12 cellular contexts compared by ENCODE assay signal in genomic region chr7:80941206-80941758, GRCh38. TPM values are rescaled to one million over a fixed set of nuclear protein-coding genes. Genes with fewer than 3 reads are reported as not detected.
DNase-seq lines count a peak whose midpoint lies in the region; ATAC-seq, FAIRE-seq and TF ChIP-seq lines count a peak whose summit lies in the region.
"Had no signal": no experiment of that assay in that cellular context is flagged by ENCODE, and none has a peak within 500 bp of the region (broad histone marks: within the 10 kb centered on the region; RNA-seq: fewer than 3 reads in every experiment).

No MANE protein-coding gene starts in this region.

- H3K36me3 ChIP-seq in brain microvascular endothelial cell (replicated peaks) (no peaks in the 10 kb centered on the region), keratinocyte (ENCODE audit: control insufficient read depth in 2 of 2, extremely low read depth in 1 of 2, insufficient read depth in 2 of 2, low read length in 2 of 2) (no peaks in the 10 kb centered on the region), transverse colon (no peaks in the 10 kb centered on the region)

- peak overlapping the region; percentile 64 for H3K4me2 ChIP-seq in keratinocyte (ENCODE audit: control insufficient read depth, extremely low read depth, insufficient read depth, low read depth, low read length)

- H3K4me3 ChIP-seq in brain microvascular endothelial cell (ENCODE audit: low read depth, low read length) (no peak overlapping the region), keratinocyte (ENCODE audit: control insufficient read depth in 2 of 3, extremely low read depth in 1 of 3, insufficient read depth in 2 of 3, low read depth in 1 of 3, low read length in 3 of 3) (peak overlapping the region in 2 of 3 experiments; percentile 1 to 21), transverse colon (no peak overlapping the region)
- H3K4me3 ChIP-seq: SK-N-MC had no signal

- H3K9me1 ChIP-seq in keratinocyte (ENCODE audit: control insufficient read depth, extremely low read depth, insufficient read depth, low read length) = no peaks in the 10 kb centered on the region

- dilution Hi-C loops in keratinocyte (cut with MboI; ENCODE audit: extremely low pct_ligation_motif_present, low sequenced_read_pairs) = no loop called here

- in situ Hi-C loops in brain microvascular endothelial cell (cut with HindIII; ENCODE audit: low pct_ligation_motif_present, low sequenced_read_pairs) (no loop called here), transverse colon (cut with MboI; ENCODE audit: low pct_ligation_motif_present in 1 of 4, low pct_unique_long_range_greater_than_20kb in 1 of 4, low sequenced_read_pairs in 3 of 4) (no loop called here)

- no peak for ATAC-seq in GM21786 (IDR thresholded peaks at IDR 0.05; ENCODE audit: unreplicated experiment)

- H3K9me3 ChIP-seq in keratinocyte (ENCODE audit: control insufficient read depth, low read depth, low read length) = no peaks in the 10 kb centered on the region
- H3K9me3 ChIP-seq in transverse colon = no peaks in the 10 kb centered on the region

- peak; percentile 26 for DNase-seq in HT-29 (ENCODE audit: low spot score)
- DNase-seq in brain microvascular endothelial cell = peak; percentile 40
- peak; percentile 53 for DNase-seq in keratinocyte (ENCODE audit: low read depth, low spot score)
- DNase-seq in transverse colon = no peak
- DNase-seq in NCI-H510A (lab: John Stamatoyannopoulos, UW) = no peak
- no peak for DNase-seq in D721Med (ENCODE audit: insufficient read length, low spot score)
- no peak for DNase-seq in GM19240 (ENCODE audit: insufficient read length, low spot score)
- DNase-seq: glutamatergic neuron, H7, Kasumi-1 had no signal

- TF ChIP-seq CTCF in brain microvascular endothelial cell (IDR thresholded peaks at IDR 0.05; ENCODE audit: low read depth, low read length, missing control alignments) (no peak), keratinocyte (optimal IDR thresholded peaks at IDR 0.05 in 1 of 3, IDR thresholded peaks at IDR 0.05 in 1 of 3, conservative IDR thresholded peaks at IDR 0.05 in 1 of 3; ENCODE audit: extremely low read depth in 1 of 3, insufficient read depth in 2 of 3, low read length in 3 of 3) (no peak), transverse colon (IDR thresholded peaks at IDR 0.05) (no peak), D721Med (IDR thresholded peaks at IDR 0.05; ENCODE audit: insufficient read depth, missing control alignments) (no peak)

- no peaks in the 10 kb centered on the region for H3K79me2 ChIP-seq in keratinocyte (ENCODE audit: control insufficient read depth, insufficient read depth, low read length)

- H3K27me3 ChIP-seq in brain microvascular endothelial cell (replicated peaks) (no peaks in the 10 kb centered on the region), keratinocyte (ENCODE audit: control insufficient read depth, extremely low read depth, insufficient read depth, low read length) (no peaks in the 10 kb centered on the region), transverse colon (no peaks in the 10 kb centered on the region)

- H3K27ac ChIP-seq in brain microvascular endothelial cell (peak overlapping the region; percentile 84), keratinocyte (ENCODE audit: control insufficient read depth, insufficient read depth, low read length) (peak overlapping the region; percentile 98), transverse colon (peak overlapping the region; percentile 52 to 77 (median 64))

- intact Hi-C loops in transverse colon (cut with DNase I; ENCODE audit: low total_unique reads) = no loop called here

- no peak overlapping the region for H2AFZ ChIP-seq in keratinocyte (ENCODE audit: control insufficient read depth, low read length)

- 44% methylated on average over 4 of the region's 4 CpGs for WGBS in transverse colon (ENCODE audit: low coverage in 1 of 2), 2 donors

- H4K20me1 ChIP-seq in keratinocyte (ENCODE audit: control insufficient read depth, extremely low read depth, insufficient read depth, low read length) = no peaks in the 10 kb centered on the region

- no peak for TF ChIP-seq EP300 in transverse colon (IDR thresholded peaks at IDR 0.05; ENCODE audit: low read depth)

- peak; percentile 97 for FAIRE-seq in keratinocyte (lab: Jason Lieb, UNC)
- no peak for FAIRE-seq in D721Med (lab: Jason Lieb, UNC)

- H3K4me1 ChIP-seq in keratinocyte (ENCODE audit: control insufficient read depth, extremely low read depth, insufficient read depth, low read length) (peaks cover 36% of the 10 kb centered on the region), transverse colon (peaks cover 0 to 27% (median 17%) of the 10 kb centered on the region in 4 donors)

- peak overlapping the region; percentile 70 for H3K9ac ChIP-seq in keratinocyte (ENCODE audit: control insufficient read depth, extremely low read depth, insufficient read depth, low read length)

- no peak for TF ChIP-seq POLR2A in transverse colon (IDR thresholded peaks at IDR 0.05)

RNA-seq across cellular contexts. Expression of gene SEMA3C, which starts 22.4 kb away (rescaled TPM):
- 57.8 and 79.6 TPM in 2 replicates for total RNA-seq in HT-29 (2014; rRNA removed; shearing (Covaris generic))
- polyA plus RNA-seq in keratinocyte = 142 to 200 TPM (median 190 TPM) in 3 replicates
- polyA plus RNA-seq in keratinocyte (2011; ENCODE audit: low read depth) = 36.1 TPM
- polyA plus RNA-seq in keratinocyte (2011; cell fraction: cytosol; rRNA removed) = 47.4 and 74.8 TPM in 2 replicates
- 183 and 191 TPM in 2 replicates for polyA plus RNA-seq in keratinocyte (2011; cell fraction: nucleus; rRNA removed)
- 42.1 and 113 TPM in 2 replicates for polyA plus RNA-seq in keratinocyte (2012; ENCODE audit: low replicate concordance)
- polyA minus RNA-seq in keratinocyte = 232 to 438 TPM (median 340 TPM) in 3 replicates
- 167 TPM for polyA minus RNA-seq in keratinocyte (2011; cell fraction: cytosol; rRNA and poly(A)+ RNA removed)
- polyA minus RNA-seq in keratinocyte (2011; cell fraction: nucleus; rRNA and poly(A)+ RNA removed) = 443 and 1,012 TPM in 2 replicates
- 10 to 100 TPM; 34.0 to 83.8 (median 79.9) TPM for total RNA-seq in transverse colon

Comparison
In these comparisons a context has a peak if more than half of its experiments do, and no peak if none do; other contexts are left out.
1. DNase-seq: peak in HT-29 (single experiment), brain microvascular endothelial cell (single experiment) and keratinocyte (single experiment); none in transverse colon (single experiment), NCI-H510A (single experiment), D721Med (single experiment) and GM19240 (single experiment).
2. H3K4me3 ChIP-seq: peak in keratinocyte (2 of 3); none in brain microvascular endothelial cell (single experiment) and transverse colon (0 of 4).
3. Peak in every context shown above with its lines, with median percentiles within 50 percentile points of each other: H3K27ac ChIP-seq.